Comparison of ENCODE assay signal across 14 cellular contexts in the genomic region with DNA sequence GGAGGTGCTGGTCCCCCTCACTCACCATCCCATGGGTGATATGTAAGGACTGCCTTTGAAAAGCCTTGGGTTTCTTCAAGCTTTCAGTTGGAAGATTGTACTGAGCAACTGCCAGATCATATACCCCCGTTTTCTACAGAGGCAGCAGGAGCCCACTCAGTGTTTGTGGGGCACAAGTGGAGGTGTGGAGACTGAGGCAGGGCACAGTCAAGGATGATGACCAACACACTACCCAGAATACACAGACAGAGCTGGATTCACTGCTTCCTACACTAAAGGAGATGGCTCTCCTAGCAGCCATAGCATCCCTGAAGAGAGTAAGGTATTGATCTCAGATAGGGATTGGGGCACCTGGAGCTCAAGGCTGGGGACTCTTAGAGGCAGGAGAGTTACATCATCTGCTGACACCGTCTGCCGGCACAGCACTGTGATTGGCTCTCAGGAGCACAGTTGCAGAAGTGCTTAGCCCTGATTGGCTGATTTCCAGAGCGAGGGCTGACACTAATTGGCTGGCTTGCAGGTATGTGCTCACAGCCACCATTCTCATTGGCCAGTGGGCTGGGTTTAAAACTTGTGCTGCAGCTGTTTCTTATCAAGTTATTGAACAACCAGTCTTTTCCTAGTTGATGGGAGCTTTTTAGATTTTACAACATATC.
DNase-seq lines count a peak whose midpoint lies in the region; ATAC-seq and TF ChIP-seq lines count a peak whose summit lies in the region.
"Had no signal": no experiment of that assay in that cellular context is flagged by ENCODE, and none has a peak within 500 bp of the region (broad histone marks: within the 10 kb centered on the region; RNA-seq: fewer than 3 reads in every experiment).

No MANE protein-coding gene starts in this region.

- no peak overlapping the region for H3K27ac Mint-ChIP-seq in endodermal cell
- no peak overlapping the region for H3K27ac Mint-ChIP-seq in activated T-helper 2 cell treated with anti-CD3 and anti-CD28 coated beads, Interferon-gamma antibody, Interleukin-2, Interleukin-4, amounts not matched to agents 10 μg/mL and 5 μg/mL and 100 μg/mL, durations not matched to agents 14 hours and 24 hours and 36 hours
- H3K27ac Mint-ChIP-seq: CD8-positive, alpha-beta memory T cell; GM23338; H9 had no signal

- H3K36me3 ChIP-seq in endodermal cell (ENCODE audit: control insufficient read depth, insufficient read depth, low read length) (no peaks in the 10 kb centered on the region), brain microvascular endothelial cell (replicated peaks) (no peaks in the 10 kb centered on the region)
- H3K36me3 ChIP-seq: BLaER1 had no signal

- in situ Hi-C loops in Caki2 (cut with HindIII; ENCODE audit: low pct_unique_long_range_greater_than_20kb, low sequenced_read_pairs), result no loop called here
- in situ Hi-C loops in brain microvascular endothelial cell (cut with HindIII; ENCODE audit: low pct_ligation_motif_present, low sequenced_read_pairs), result no loop called here

- intact Hi-C loops in activated T-helper 2 cell treated with anti-CD3 and anti-CD28 coated beads, Interferon-gamma antibody, Interleukin-2, Interleukin-4, amounts not matched to agents 10 μg/mL and 5 μg/mL and 100 μg/mL, durations not matched to agents 14 hours and 24 hours and 36 hours (cut with micrococcal nuclease), result no loop called here

- H3K9ac ChIP-seq in endodermal cell (ENCODE audit: extremely low read depth, low read length, poor library complexity, severe bottlenecking), result no peak overlapping the region
- H3K9ac ChIP-seq: BLaER1 had no signal

- 85 to 91% methylated on average over 3 to 4 of the region's 4 CpGs for WGBS in endodermal cell (ENCODE audit: insufficient coverage in 1 of 2, insufficient read length in 1 of 2), 2 experiments

- H3K36me3 Mint-ChIP-seq in endodermal cell (ENCODE audit: low read depth), result no peaks in the 10 kb centered on the region
- H3K36me3 Mint-ChIP-seq in activated T-helper 2 cell treated with anti-CD3 and anti-CD28 coated beads, Interferon-gamma antibody, Interleukin-2, Interleukin-4, amounts not matched to agents 10 μg/mL and 5 μg/mL and 100 μg/mL, durations not matched to agents 14 hours and 24 hours and 36 hours (ENCODE audit: low read depth), result no peaks in the 10 kb centered on the region
- H3K36me3 Mint-ChIP-seq: CD8-positive, alpha-beta memory T cell had no signal

- H3K4me3 ChIP-seq in endodermal cell (ENCODE audit: low read length) (no peak overlapping the region), brain microvascular endothelial cell (ENCODE audit: low read depth, low read length) (no peak overlapping the region)
- H3K4me3 ChIP-seq: BLaER1, GM23338 had no signal

- H3K27ac ChIP-seq in endodermal cell (ENCODE audit: low read depth, low read length) (no peak overlapping the region), brain microvascular endothelial cell (no peak overlapping the region)
- H3K27ac ChIP-seq: BLaER1 had no signal

- TF ChIP-seq CTCF in endodermal cell (conservative IDR thresholded peaks at IDR 0.05), result no peak
- TF ChIP-seq CTCF in brain microvascular endothelial cell (IDR thresholded peaks at IDR 0.05; ENCODE audit: low read depth, low read length, missing control alignments), result no peak

- peaks cover 6% of the 10 kb centered on the region for H3K9me3 ChIP-seq in endodermal cell (ENCODE audit: control insufficient read depth, low read length)
- H3K9me3 ChIP-seq: Caco-2 had no signal

- H3K4me1 ChIP-seq in endodermal cell (ENCODE audit: control insufficient read depth, insufficient read depth, low read length), result no peaks in the 10 kb centered on the region

- no peak overlapping the region for H3K4me3 Mint-ChIP-seq in endodermal cell
- no peak overlapping the region for H3K4me3 Mint-ChIP-seq in activated T-helper 2 cell treated with anti-CD3 and anti-CD28 coated beads, Interferon-gamma antibody, Interleukin-2, Interleukin-4, amounts not matched to agents 10 μg/mL and 5 μg/mL and 100 μg/mL, durations not matched to agents 14 hours and 24 hours and 36 hours (ENCODE audit: low read depth)
- H3K4me3 Mint-ChIP-seq: CD8-positive, alpha-beta memory T cell; GM23338; H9 had no signal

- no peaks in the 10 kb centered on the region for H3K27me3 ChIP-seq in endodermal cell (ENCODE audit: control insufficient read depth, insufficient read depth, low read length, poor library complexity, severe bottlenecking)
- H3K27me3 ChIP-seq in brain microvascular endothelial cell (replicated peaks), result no peaks in the 10 kb centered on the region
- H3K27me3 ChIP-seq: BLaER1 had no signal

- peaks cover 4% of the 10 kb centered on the region for H3K27me3 Mint-ChIP-seq in endodermal cell (ENCODE audit: insufficient read depth)
- peaks cover 14% of the 10 kb centered on the region for H3K27me3 Mint-ChIP-seq in activated T-helper 2 cell treated with anti-CD3 and anti-CD28 coated beads, Interferon-gamma antibody, Interleukin-2, Interleukin-4, amounts not matched to agents 10 μg/mL and 5 μg/mL and 100 μg/mL, durations not matched to agents 14 hours and 24 hours and 36 hours (ENCODE audit: low read depth)

- ATAC-seq in GM18873 (IDR thresholded peaks at IDR 0.05; ENCODE audit: low FRiP score, unreplicated experiment), result no peak
- ATAC-seq: GM23338, HepG2 had no signal

- H3K4me1 Mint-ChIP-seq in endodermal cell, result peaks cover 5% of the 10 kb centered on the region
- peaks cover 5% of the 10 kb centered on the region for H3K4me1 Mint-ChIP-seq in activated T-helper 2 cell treated with anti-CD3 and anti-CD28 coated beads, Interferon-gamma antibody, Interleukin-2, Interleukin-4, amounts not matched to agents 10 μg/mL and 5 μg/mL and 100 μg/mL, durations not matched to agents 14 hours and 24 hours and 36 hours (ENCODE audit: low read depth)

- H3K9me3 Mint-ChIP-seq in endodermal cell, result peaks cover 4% of the 10 kb centered on the region
- no peaks in the 10 kb centered on the region for H3K9me3 Mint-ChIP-seq in activated T-helper 2 cell treated with anti-CD3 and anti-CD28 coated beads, Interferon-gamma antibody, Interleukin-2, Interleukin-4, amounts not matched to agents 10 μg/mL and 5 μg/mL and 100 μg/mL, durations not matched to agents 14 hours and 24 hours and 36 hours

- DNase-seq in Caki2 (ENCODE audit: low read depth), result peak; percentile 58
- peak; percentile 18 for DNase-seq in RPMI7951 (ENCODE audit: low read depth)
- peak; percentile 17 for DNase-seq in endodermal cell
- DNase-seq in medulla oblongata (ENCODE audit: extremely low spot score), result no peak
- DNase-seq in brain microvascular endothelial cell, result no peak
- no peak for DNase-seq in activated T-helper 2 cell treated with anti-CD3 and anti-CD28 coated beads, Interferon-gamma antibody, Interleukin-2, Interleukin-4, amounts not matched to agents 10 μg/mL and 5 μg/mL and 100 μg/mL, durations not matched to agents 14 hours and 24 hours and 36 hours (ENCODE audit: low spot score)
- DNase-seq: Caco-2; CD8-positive, alpha-beta memory T cell; DMS53; H9 had no signal

Comparison
In these comparisons a context has a peak if more than half of its experiments do, and no peak if none do; other contexts are left out.
1. DNase-seq: peak in Caki2 (single experiment), RPMI7951 (single experiment) and endodermal cell (single experiment); none in medulla oblongata (single experiment), brain microvascular endothelial cell (single experiment) and activated T-helper 2 cell treated with anti-CD3 and anti-CD28 coated beads, Interferon-gamma antibody, Interleukin-2, Interleukin-4, amounts not matched to agents 10 μg/mL and 5 μg/mL and 100 μg/mL, durations not matched to agents 14 hours and 24 hours and 36 hours (single experiment).